Comparison of ENCODE assay signal across 1 cellular context in genomic region chr11:34468209-34468841, GRCh38.
TF ChIP-seq lines count a peak whose summit lies in the region.

No MANE protein-coding gene starts in this region.

TF ChIP-seq in H1, 55 proteins besides CTCF, POLR2A, EP300 and RAD21:
- no peak for TF ChIP-seq SP1 (IDR thresholded peaks at IDR 0.05; ENCODE audit: low read depth, low read length)
- no peak for TF ChIP-seq SP2 (IDR thresholded peaks at IDR 0.05; ENCODE audit: low read length)
- no peak for TF ChIP-seq EZH2 (IDR thresholded peaks at IDR 0.05; ENCODE audit: low read depth, low read length, severe bottlenecking)
- TF ChIP-seq MAFK (IDR thresholded peaks at IDR 0.05; ENCODE audit: low read depth, low read length), result no peak
- TF ChIP-seq KDM1A (IDR thresholded peaks at IDR 0.05; ENCODE audit: borderline replicate concordance, low read length), result no peak
- TF ChIP-seq, protein P1, sequence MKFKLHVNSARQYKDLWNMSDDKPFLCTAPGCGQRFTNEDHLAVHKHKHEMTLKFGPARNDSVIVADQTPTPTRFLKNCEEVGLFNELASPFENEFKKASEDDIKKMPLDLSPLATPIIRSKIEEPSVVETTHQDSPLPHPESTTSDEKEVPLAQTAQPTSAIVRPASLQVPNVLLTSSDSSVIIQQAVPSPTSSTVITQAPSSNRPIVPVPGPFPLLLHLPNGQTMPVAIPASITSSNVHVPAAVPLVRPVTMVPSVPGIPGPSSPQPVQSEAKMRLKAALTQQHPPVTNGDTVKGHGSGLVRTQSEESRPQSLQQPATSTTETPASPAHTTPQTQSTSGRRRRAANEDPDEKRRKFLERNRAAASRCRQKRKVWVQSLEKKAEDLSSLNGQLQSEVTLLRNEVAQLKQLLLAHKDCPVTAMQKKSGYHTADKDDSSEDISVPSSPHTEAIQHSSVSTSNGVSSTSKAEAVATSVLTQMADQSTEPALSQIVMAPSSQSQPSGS (IDR thresholded peaks at IDR 0.05; ENCODE audit: low read length), result no peak
- TF ChIP-seq HDAC6 (IDR thresholded peaks at IDR 0.05; ENCODE audit: low read depth, low read length), result no peak
- TF ChIP-seq TCF12 (IDR thresholded peaks at IDR 0.05; ENCODE audit: low read depth, low read length), result no peak
- no peak for TF ChIP-seq RBBP5 (IDR thresholded peaks at IDR 0.05; ENCODE audit: borderline replicate concordance, low read depth, low read length)
- no peak for TF ChIP-seq CREB1 (IDR thresholded peaks at IDR 0.05)
- no peak for TF ChIP-seq CHD1 (IDR thresholded peaks at IDR 0.05; ENCODE audit: low read depth, low read length)
- no peak for TF ChIP-seq KDM5A (IDR thresholded peaks at IDR 0.05; ENCODE audit: low read length)
- TF ChIP-seq FOSL1 (IDR thresholded peaks at IDR 0.05; ENCODE audit: insufficient read depth, low read depth, low read length), result no peak
- no peak for TF ChIP-seq POU5F1 (IDR thresholded peaks at IDR 0.05; ENCODE audit: low read depth, low read length)
- TF ChIP-seq TAF7 (optimal IDR thresholded peaks at IDR 0.05; ENCODE audit: borderline replicate concordance, low read depth, low read length), result no peak
- TF ChIP-seq SIN3A (conservative IDR thresholded peaks at IDR 0.05 in 1 of 2, IDR thresholded peaks at IDR 0.05 in 1 of 2; ENCODE audit: low read depth in 1 of 2, low read length in 2 of 2), result no peak
- no peak for TF ChIP-seq CTBP2 (IDR thresholded peaks at IDR 0.05; ENCODE audit: borderline replicate concordance, insufficient read depth, insufficient read length, low read length)
- TF ChIP-seq CBX5 (IDR thresholded peaks at IDR 0.05; ENCODE audit: low read depth, low read length), result no peak
- no peak for TF ChIP-seq ASH2L (IDR thresholded peaks at IDR 0.05; ENCODE audit: low read length)
